17 cellular contexts compared by ENCODE assay signal in the genomic region with DNA sequence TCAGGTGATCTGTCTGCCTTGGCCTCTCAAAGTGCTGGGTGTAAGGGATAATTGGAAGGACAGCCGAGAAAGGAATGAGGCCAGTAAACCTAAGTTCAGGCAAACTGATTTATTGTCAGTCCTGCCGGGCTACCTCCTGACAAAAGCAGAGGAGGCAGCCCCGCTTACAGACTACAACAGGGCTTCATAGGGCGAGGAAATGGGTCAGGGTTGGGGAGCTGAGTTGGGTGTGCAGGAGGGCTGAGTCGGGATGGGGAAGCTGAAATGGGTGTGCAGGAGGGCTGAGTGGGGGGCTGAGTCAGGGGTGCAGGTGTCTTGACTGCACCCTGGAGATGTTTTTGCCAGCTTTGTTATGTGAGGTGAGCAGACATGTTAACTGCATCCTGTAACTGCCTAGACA.
DNase-seq lines count a peak whose midpoint lies in the region; ATAC-seq, FAIRE-seq and TF ChIP-seq lines count a peak whose summit lies in the region.
"Had no signal": no experiment of that assay in that cellular context is flagged by ENCODE, and none has a peak within 500 bp of the region (broad histone marks: within the 10 kb centered on the region; RNA-seq: fewer than 3 reads in every experiment).

No MANE protein-coding gene starts in this region.

- H3K9me3 Mint-ChIP-seq in astrocyte (ENCODE audit: unreplicated experiment), result peaks cover 2% of the 10 kb centered on the region
- H3K9me3 Mint-ChIP-seq in osteocyte (ENCODE audit: unreplicated experiment), result no peaks in the 10 kb centered on the region

- TF ChIP-seq CTCF in A549 (IDR thresholded peaks at IDR 0.05), result no peak
- no peak for TF ChIP-seq CTCF in IMR-90 (conservative IDR thresholded peaks at IDR 0.05; ENCODE audit: low read depth, low read length)
- TF ChIP-seq CTCF in astrocyte (IDR thresholded peaks at IDR 0.05; ENCODE audit: insufficient read depth, low read depth, low read length), result no peak
- no peak for TF ChIP-seq CTCF in osteocyte (IDR thresholded peaks at IDR 0.05)

- no peak overlapping the region for H2BK15ac ChIP-seq in IMR-90 (ENCODE audit: low read depth, low read length)

- no peak overlapping the region for H4K5ac ChIP-seq in IMR-90 (ENCODE audit: low read depth, low read length)

- 0 out of 2 replicates have a peak overlapping the region, but pooled peaks have one; percentile 15 for H3K4ac ChIP-seq in IMR-90 (ENCODE audit: low read depth, low read length)

- H4K20me1 ChIP-seq in IMR-90 (ENCODE audit: insufficient read depth, low read length) (no peaks in the 10 kb centered on the region), astrocyte (ENCODE audit: insufficient read depth, low read length) (no peaks in the 10 kb centered on the region)
- H4K20me1 ChIP-seq: BLaER1 had no signal

- no peak overlapping the region for H3K9ac ChIP-seq in IMR-90 (ENCODE audit: low read depth, low read length)
- H3K9ac ChIP-seq in astrocyte (ENCODE audit: low read length), result no peak overlapping the region
- H3K9ac ChIP-seq: BLaER1 had no signal

- H3K4me2 ChIP-seq in A549 (no peak overlapping the region), IMR-90 (ENCODE audit: low read depth, low read length) (no peak overlapping the region), astrocyte (ENCODE audit: low read length) (no peak overlapping the region)
- H3K4me2 ChIP-seq: BLaER1 had no signal

- POLR2A ChIA-PET in A549 (lab: Yijun Ruan, JAX) (no interaction called here), IMR-90 (lab: Charles Lee; ENCODE audit: unreplicated experiment) (no interaction called here)

- no peak overlapping the region for H3K23ac ChIP-seq in IMR-90 (ENCODE audit: low read depth, low read length)

- H4K8ac ChIP-seq in IMR-90 (ENCODE audit: low read depth in 2 of 2, low read length in 2 of 2), result no peak overlapping the region

- H3K14ac ChIP-seq in IMR-90 (replicated peaks; ENCODE audit: low read depth, low read length), result no peak overlapping the region

- intact Hi-C loops in IMR-90 (cut with micrococcal nuclease), result loop anchor here (10.0 kb wide), 1 partner anchor 534 kb away; no protein-coding TSS in a partner anchor

- no peaks in the 10 kb centered on the region for H3K79me1 ChIP-seq in IMR-90 (ENCODE audit: low read depth in 1 of 2, low read length in 2 of 2)

- no peak for ATAC-seq in A549
- no peak for ATAC-seq in IMR-90 (ENCODE audit: low read depth)
- no peak for ATAC-seq in HG02678 (IDR thresholded peaks at IDR 0.05; ENCODE audit: unreplicated experiment)

- H3K79me2 ChIP-seq in astrocyte (ENCODE audit: insufficient read depth, low read length), result no peaks in the 10 kb centered on the region

- 85% methylated on average over 5 of the region's 5 CpGs for WGBS in A549 (ENCODE audit: missing lambda C conversion rate)
- WGBS in IMR-90 (ENCODE audit: extremely low coverage in 2 of 2, insufficient read length in 1 of 2), 2 experiments, result 83% methylated on average over 1 of the region's 5 CpGs; no CpG with 5 or more reads in 1 of the 2 experiments

- no peak for TF ChIP-seq EP300 in A549 (IDR thresholded peaks at IDR 0.05)

- in situ Hi-C loops in IMR-90 (cut with MboI; ENCODE audit: low sequenced_read_pairs), result no loop called here

- H3K27me3 Mint-ChIP-seq in astrocyte (ENCODE audit: low read depth, unreplicated experiment) (no peaks in the 10 kb centered on the region), osteocyte (ENCODE audit: unreplicated experiment) (no peaks in the 10 kb centered on the region)
- H3K27me3 Mint-ChIP-seq: CD4-positive, alpha-beta memory T cell had no signal

- FAIRE-seq in A549 (lab: Jason Lieb, UNC) (no peak), astrocyte (lab: Jason Lieb, UNC) (no peak)
- FAIRE-seq: A204.1, H1 had no signal

- H2AFZ ChIP-seq in IMR-90 (replicated peaks; ENCODE audit: low read length, poor library complexity) (no peak overlapping the region), astrocyte (ENCODE audit: low read depth, low read length) (no peak overlapping the region)

- DNase-seq in A549 (ENCODE audit: low read depth in 1 of 2, low spot score in 1 of 2) (no peak), IMR-90 (no peak), astrocyte (ENCODE audit: low read depth) (no peak), osteocyte (ENCODE audit: extremely low spot score, unreplicated experiment) (no peak), NCI-H2029 treated with DMSO at 0.1 percent for 48 hours (lab: John Stamatoyannopoulos, UW) (no peak), DMS79 (lab: John Stamatoyannopoulos, UW) (no peak), KG1 (lab: John Stamatoyannopoulos, UW) (no peak)
- DNase-seq: CD4-positive, alpha-beta memory T cell; DMS153; DMS79 treated with DMSO at 0.1 percent for 48 hours; GF-D8 had no signal

- no peak overlapping the region for H3K56ac ChIP-seq in IMR-90 (ENCODE audit: extremely low read depth, insufficient read depth, low read length)

- CTCF ChIA-PET in A549 (lab: Yijun Ruan, JAX) (no interaction called here), IMR-90 (lab: Yijun Ruan, JAX) (no interaction called here)

- H3K36me3 ChIP-seq in IMR-90 (ENCODE audit: control insufficient read depth, insufficient read depth, low read length), result no peaks in the 10 kb centered on the region
- H3K36me3 ChIP-seq in astrocyte (ENCODE audit: insufficient read depth, low read length), result no peaks in the 10 kb centered on the region
- H3K36me3 ChIP-seq: BLaER1, HAP-1 had no signal

- no peak for TF ChIP-seq POLR2A in A549 (IDR thresholded peaks at IDR 0.05; ENCODE audit: low read length)
- TF ChIP-seq POLR2A in IMR-90 (IDR thresholded peaks at IDR 0.05; ENCODE audit: low read depth, low read length), result no peak

- H3K27me3 ChIP-seq in IMR-90 (ENCODE audit: control insufficient read depth, insufficient read depth, low read length), result no peaks in the 10 kb centered on the region
- no peaks in the 10 kb centered on the region for H3K27me3 ChIP-seq in astrocyte (ENCODE audit: insufficient read depth, low read length)
- H3K27me3 ChIP-seq: BLaER1 had no signal

- no peak overlapping the region for H4K91ac ChIP-seq in IMR-90 (ENCODE audit: insufficient read depth, low read depth, low read length)

- no peak overlapping the region for H2BK20ac ChIP-seq in IMR-90 (ENCODE audit: low read depth, low read length)

- H3K36me3 Mint-ChIP-seq in astrocyte (ENCODE audit: low read depth, unreplicated experiment) (no peaks in the 10 kb centered on the region), osteocyte (ENCODE audit: unreplicated experiment) (no peaks in the 10 kb centered on the region)
- H3K36me3 Mint-ChIP-seq: CD14-positive monocyte; CD4-positive, alpha-beta memory T cell had no signal

- dilution Hi-C loops in IMR-90 (cut with HindIII; ENCODE audit: low sequenced_read_pairs, unreplicated experiment), result no loop called here

- H3K4me1 Mint-ChIP-seq in astrocyte (ENCODE audit: low read depth, unreplicated experiment) (peaks cover 14% of the 10 kb centered on the region), osteocyte (ENCODE audit: unreplicated experiment) (peaks cover 32% of the 10 kb centered on the region)
- H3K4me1 Mint-ChIP-seq: CD14-positive monocyte; CD4-positive, alpha-beta memory T cell had no signal

- H3K4me3 Mint-ChIP-seq in astrocyte (ENCODE audit: unreplicated experiment) (no peak overlapping the region), osteocyte (ENCODE audit: unreplicated experiment) (no peak overlapping the region)
- H3K4me3 Mint-ChIP-seq: CD14-positive monocyte; CD4-positive, alpha-beta memory T cell had no signal

- H3K4me3 ChIP-seq in A549, result no peak overlapping the region
- no peak overlapping the region for H3K4me3 ChIP-seq in IMR-90 (ENCODE audit: insufficient read depth, low read depth, low read length)
- H3K4me3 ChIP-seq in astrocyte (ENCODE audit: insufficient read depth, low read depth, low read length), result no peak overlapping the region
- H3K4me3 ChIP-seq: BLaER1, HAP-1 had no signal

- BruUV-seq in IMR-90 (replicated peaks; lab: Mats Ljungman, UMichigan), result no TSS peak

- no peak overlapping the region; the same call in 1 of the 2 replicates for H2AK5ac ChIP-seq in IMR-90 (ENCODE audit: low read depth, low read length)

- 0 out of 2 replicates have a peak, but pooled peaks cover 3% of the 10 kb centered on the region for H3K9me1 ChIP-seq in IMR-90 (ENCODE audit: insufficient read depth, low read length)

- peaks cover 3% of the 10 kb centered on the region; the same call in 1 of the 3 replicates for H3K9me3 ChIP-seq in A549
- H3K9me3 ChIP-seq in IMR-90 (ENCODE audit: control insufficient read depth, insufficient read depth, low read length), result no peaks in the 10 kb centered on the region
- no peaks in the 10 kb centered on the region for H3K9me3 ChIP-seq in astrocyte (ENCODE audit: insufficient read depth, low read depth, low read length)
- H3K9me3 ChIP-seq: HAP-1 had no signal

- H3K4me1 ChIP-seq in A549, result peaks cover 33% of the 10 kb centered on the region
- no peaks in the 10 kb centered on the region; the same call in 1 of the 2 replicates for H3K4me1 ChIP-seq in IMR-90 (ENCODE audit: control insufficient read depth, insufficient read depth, low read length)
- H3K4me1 ChIP-seq in astrocyte (ENCODE audit: insufficient read depth, low read length), result peaks cover 6% of the 10 kb centered on the region
- H3K4me1 ChIP-seq: BLaER1, HAP-1 had no signal

- H3K27ac ChIP-seq in A549 (peak overlapping the region; percentile 64 to 72; a peak in 4 of 6 replicates), IMR-90 (ENCODE audit: insufficient read depth, low read length) (no peak overlapping the region), astrocyte (ENCODE audit: low read depth, low read length) (no peak overlapping the region)
- H3K27ac ChIP-seq: BLaER1 had no signal

- H2BK120ac ChIP-seq in IMR-90 (ENCODE audit: low read depth, low read length), result no peak overlapping the region

- H3K18ac ChIP-seq in IMR-90 (ENCODE audit: low read depth, low read length), result no peak overlapping the region

- peak overlapping the region; percentile 77 for H3K27ac Mint-ChIP-seq in astrocyte (ENCODE audit: unreplicated experiment)
- peak overlapping the region; percentile 23 for H3K27ac Mint-ChIP-seq in osteocyte (ENCODE audit: unreplicated experiment)
- H3K27ac Mint-ChIP-seq: CD14-positive monocyte; CD4-positive, alpha-beta memory T cell had no signal

- H2BK5ac ChIP-seq in IMR-90 (ENCODE audit: low read depth, low read length, poor library complexity, severe bottlenecking), result no peak overlapping the region

- H2AK9ac ChIP-seq in IMR-90 (replicated peaks; ENCODE audit: low read depth, low read length, poor library complexity), result no peak overlapping the region

- TF ChIP-seq RAD21 in A549 (conservative IDR thresholded peaks at IDR 0.05 in 1 of 2, IDR thresholded peaks at IDR 0.05 in 1 of 2), result no peak
- TF ChIP-seq RAD21 in IMR-90 (IDR thresholded peaks at IDR 0.05; ENCODE audit: low read length), result no peak

TF ChIP-seq in A549, 52 proteins besides CTCF, POLR2A, EP300 and RAD21:
- TF ChIP-seq ZFP36 (IDR thresholded peaks at IDR 0.05; ENCODE audit: borderline replicate concordance, partially characterized antibody), result no peak
- no peak for TF ChIP-seq HDAC2 (IDR thresholded peaks at IDR 0.05)
- no peak for TF ChIP-seq PHF8 (IDR thresholded peaks at IDR 0.05; ENCODE audit: borderline replicate concordance, low read depth)

TF ChIP-seq in IMR-90, 13 proteins besides CTCF, POLR2A, EP300 and RAD21:
- TF ChIP-seq CHD1 (IDR thresholded peaks at IDR 0.05; ENCODE audit: low read depth, low read length), result no peak

Comparison
In these comparisons a context has a peak if more than half of its experiments do, and no peak if none do; other contexts are left out.
1. H3K27ac ChIP-seq: peak in A549 (2 of 2); none in IMR-90 (single experiment) and astrocyte (single experiment).